14 cellular contexts compared by ENCODE assay signal in genomic region chr15:60933914-60934885, GRCh38.
DNase-seq lines count a peak whose midpoint lies in the region; ATAC-seq and TF ChIP-seq lines count a peak whose summit lies in the region.
"Had no signal": no experiment of that assay in that cellular context is flagged by ENCODE, and none has a peak within 500 bp of the region (broad histone marks: within the 10 kb centered on the region; RNA-seq: fewer than 3 reads in every experiment).

No MANE protein-coding gene starts in this region.

- no peak overlapping the region for H2BK20ac ChIP-seq in H9 (ENCODE audit: low read depth, low read length, poor library complexity, severe bottlenecking)

- H3K27ac Mint-ChIP-seq in H9 (peak overlapping the region in 2 of 3 experiments; percentile 12 to 37; a peak in 2 of 7 replicates), T-helper 17 cell (peak overlapping the region; percentile 8)
- H3K27ac Mint-ChIP-seq: activated CD8-positive, alpha-beta memory T cell treated with anti-CD3 and anti-CD28 coated beads, Interleukin-2, amount 10 ng/mL, durations not matched to agents 7 days and 5 days; activated naive CD8-positive, alpha-beta T cell treated with anti-CD3 and anti-CD28 coated beads for 36 hours had no signal

- H3K36me3 ChIP-seq in muscle layer of colon (ENCODE audit: insufficient read depth, low read length) (no peaks in the 10 kb centered on the region), stomach (no peaks in the 10 kb centered on the region)
- H3K36me3 ChIP-seq: tibial nerve had no signal

- H3K56ac ChIP-seq in H9 (ENCODE audit: insufficient read length, low read depth, low read length): no peak overlapping the region

- intact Hi-C loops in stomach (cut with DNase I; ENCODE audit: low total_unique reads): no loop called here

- H3K14ac ChIP-seq in H9 (ENCODE audit: insufficient read depth, low read length): no peak overlapping the region

- H3K36me3 Mint-ChIP-seq in H9 (ENCODE audit: insufficient read depth in 1 of 3, low read depth in 3 of 3): no peaks in the 10 kb centered on the region
- no peaks in the 10 kb centered on the region for H3K36me3 Mint-ChIP-seq in T-helper 17 cell (ENCODE audit: low read depth)
- H3K36me3 Mint-ChIP-seq: activated CD8-positive, alpha-beta memory T cell treated with anti-CD3 and anti-CD28 coated beads, Interleukin-2, amount 10 ng/mL, durations not matched to agents 7 days and 5 days; activated naive CD8-positive, alpha-beta T cell treated with anti-CD3 and anti-CD28 coated beads for 36 hours had no signal

- no peak overlapping the region for H3K4ac ChIP-seq in H9 (ENCODE audit: low read depth, low read length)

- no peak overlapping the region for H3K18ac ChIP-seq in H9 (ENCODE audit: insufficient read length, low read depth, low read length)

- WGBS in H9 (ENCODE audit: extremely low coverage, insufficient read length, low lambda C conversion rate): no CpG with 5 or more reads among the region's 4 CpGs
- WGBS in stomach, 5 donors: 67 to 77% (median 69%) methylated on average over 4 of the region's 4 CpGs

- DNase-seq in H9 (no peak), NCI-H1417 treated with DMSO at 0.1 percent for 48 hours (lab: John Stamatoyannopoulos, UW) (peak; percentile 75), T-helper 17 cell (no peak), stomach (no peak), NCI-H128 (lab: John Stamatoyannopoulos, UW; ENCODE audit: unreplicated experiment) (no peak)
- no peak for DNase-seq in activated CD8-positive, alpha-beta memory T cell treated with anti-CD3 and anti-CD28 coated beads, Interleukin-2, amount 50 U/mL, for 4 hours
- DNase-seq in activated CD4-positive, CD25-positive, alpha-beta regulatory T cell treated with anti-CD3 and anti-CD28 coated beads, Interleukin-2, amount 50 U/mL, for 72 hours: no peak
- DNase-seq: activated CD8-positive, alpha-beta memory T cell treated with anti-CD3 and anti-CD28 coated beads, Interleukin-2, amount 10 ng/mL, durations not matched to agents 7 days and 5 days; activated naive CD8-positive, alpha-beta T cell treated with anti-CD3 and anti-CD28 coated beads for 36 hours; cortex of kidney; NCI-H1694 treated with DMSO at 0.1 percent for 48 hours; T1000 had no signal

- H3K23me2 ChIP-seq in H9 (ENCODE audit: insufficient read length, low read depth, low read length, poor library complexity, severe bottlenecking): no peaks in the 10 kb centered on the region

- H3K9ac ChIP-seq in H9 (ENCODE audit: extremely low read depth, insufficient read length, low read length) (no peak overlapping the region), muscle layer of colon (ENCODE audit: low read length) (no peak overlapping the region)

- no peak overlapping the region for H3T11ph ChIP-seq in H9 (ENCODE audit: low read length)

- no peak overlapping the region for H2AFZ ChIP-seq in H9 (ENCODE audit: low read length)

- no peaks in the 10 kb centered on the region for H3K9me3 ChIP-seq in H9 (ENCODE audit: control insufficient read depth, low read depth, low read length)
- no peaks in the 10 kb centered on the region for H3K9me3 ChIP-seq in T-helper 17 cell (ENCODE audit: control insufficient read depth, low read length, poor library complexity, severe bottlenecking)
- H3K9me3 ChIP-seq in muscle layer of colon (ENCODE audit: low read length): no peaks in the 10 kb centered on the region
- no peaks in the 10 kb centered on the region for H3K9me3 ChIP-seq in stomach
- H3K9me3 ChIP-seq: tibial nerve had no signal

- H3K79me2 ChIP-seq in H9 (ENCODE audit: insufficient read depth, low read length): no peaks in the 10 kb centered on the region

- H3K4me1 ChIP-seq in H9 (ENCODE audit: insufficient read depth, low read length): no peaks in the 10 kb centered on the region; the same call in 1 of the 2 replicates
- H3K4me1 ChIP-seq in muscle layer of colon (ENCODE audit: insufficient read depth, low read length): peaks cover 29% of the 10 kb centered on the region
- H3K4me1 ChIP-seq in stomach: peaks cover 0 to 36% (median 16%) of the 10 kb centered on the region in 4 donors

- no peak overlapping the region for H2BK15ac ChIP-seq in H9 (ENCODE audit: low read depth, low read length)

- H3K4me3 ChIP-seq in muscle layer of colon (ENCODE audit: low read depth in 1 of 2, low read length in 2 of 2) (no peak overlapping the region), stomach (no peak overlapping the region)
- H3K4me3 ChIP-seq: tibial nerve had no signal

- no peak for TF ChIP-seq EP300 in stomach (IDR thresholded peaks at IDR 0.05)

- no peak overlapping the region for H2BK12ac ChIP-seq in H9 (ENCODE audit: insufficient read length, low read depth, low read length)

- H3K27ac ChIP-seq in H9 (ENCODE audit: insufficient read length, low read depth, low read length): no peak overlapping the region
- H3K27ac ChIP-seq in muscle layer of colon (ENCODE audit: low read depth, low read length): peak overlapping the region; percentile 45
- peak overlapping the region in 2 of 5 donors; percentile 44 to 77 for H3K27ac ChIP-seq in stomach

- H3K79me1 ChIP-seq in H9 (ENCODE audit: insufficient read depth, low read depth, low read length, poor library complexity, severe bottlenecking): no peaks in the 10 kb centered on the region

- H2BK5ac ChIP-seq in H9 (ENCODE audit: insufficient read length, low read length): no peak overlapping the region

- H3K4me1 Mint-ChIP-seq in H9: peaks cover 10 to 15% of the 10 kb centered on the region in 2 experiments
- peaks cover 17% of the 10 kb centered on the region for H3K4me1 Mint-ChIP-seq in T-helper 17 cell

- H4K20me1 ChIP-seq in H9 (ENCODE audit: control insufficient read depth, insufficient read depth, insufficient read length): no peaks in the 10 kb centered on the region

- H3K23ac ChIP-seq in H9 (ENCODE audit: insufficient read length, low read depth, low read length): no peak overlapping the region

- no peak for TF ChIP-seq CTCF in H9 (conservative IDR thresholded peaks at IDR 0.05)
- no peak for TF ChIP-seq CTCF in stomach (IDR thresholded peaks at IDR 0.05)

- H3K27me3 ChIP-seq in H9 (ENCODE audit: insufficient read depth, low read length): no peaks in the 10 kb centered on the region
- H3K27me3 ChIP-seq in muscle layer of colon (ENCODE audit: control insufficient read depth in 1 of 2, insufficient read depth in 2 of 2, low read length in 2 of 2): no peaks in the 10 kb centered on the region
- H3K27me3 ChIP-seq in stomach: no peaks in the 10 kb centered on the region
- H3K27me3 ChIP-seq: tibial nerve had no signal

- no peak overlapping the region for H2BK120ac ChIP-seq in H9 (ENCODE audit: low read depth, low read length, poor library complexity, severe bottlenecking)

- no peak overlapping the region for H4K91ac ChIP-seq in H9 (ENCODE audit: insufficient read length, low read depth, low read length)

- no peaks in the 10 kb centered on the region for H3K9me3 Mint-ChIP-seq in H9
- H3K9me3 Mint-ChIP-seq: activated naive CD8-positive, alpha-beta T cell treated with anti-CD3 and anti-CD28 coated beads for 36 hours had no signal

- H4K5ac ChIP-seq in H9 (ENCODE audit: insufficient read length, low read depth, low read length): no peak overlapping the region

- H4K8ac ChIP-seq in H9 (replicated peaks; ENCODE audit: insufficient read length, low read depth, low read length): no peak overlapping the region

- H3K27me3 Mint-ChIP-seq in H9 (ENCODE audit: low read depth): no peaks in the 10 kb centered on the region
- no peaks in the 10 kb centered on the region for H3K27me3 Mint-ChIP-seq in T-helper 17 cell
- H3K27me3 Mint-ChIP-seq: activated naive CD8-positive, alpha-beta T cell treated with anti-CD3 and anti-CD28 coated beads for 36 hours had no signal

- no peak for ATAC-seq in T-helper 17 cell
- ATAC-seq: activated CD8-positive, alpha-beta memory T cell treated with anti-CD3 and anti-CD28 coated beads, Interleukin-2, amount 10 ng/mL, durations not matched to agents 7 days and 5 days had no signal

- TF ChIP-seq POLR2A in stomach (IDR thresholded peaks at IDR 0.05): no peak

- H3K4me2 ChIP-seq in H9 (ENCODE audit: insufficient read depth, insufficient read length, low read length): no peak overlapping the region

- no peak overlapping the region for H2AK5ac ChIP-seq in H9 (ENCODE audit: insufficient read length, low read length)

- H3K4me3 Mint-ChIP-seq in H9: no peak overlapping the region
- no peak overlapping the region for H3K4me3 Mint-ChIP-seq in T-helper 17 cell
- H3K4me3 Mint-ChIP-seq: activated CD8-positive, alpha-beta memory T cell treated with anti-CD3 and anti-CD28 coated beads, Interleukin-2, amount 10 ng/mL, durations not matched to agents 7 days and 5 days; activated naive CD8-positive, alpha-beta T cell treated with anti-CD3 and anti-CD28 coated beads for 36 hours had no signal
